ENCODE assay signal across 28 cellular contexts in genomic region chr19:32638625-32639024, GRCh38. TPM values are rescaled to one million over a fixed set of nuclear protein-coding genes. Genes with fewer than 3 reads are reported as not detected.
"Had no signal": no experiment of that assay in that cellular context is flagged by ENCODE, and none has a peak within 500 bp of the region (broad histone marks: within the 10 kb centered on the region; RNA-seq: fewer than 3 reads in every experiment).

No MANE protein-coding gene starts in this region.

- H3K4me1 ChIP-seq: colonic mucosa, esophagus muscularis mucosa, esophagus squamous epithelium, foreskin keratinocyte, gastrocnemius medialis, gastroesophageal sphincter, heart left ventricle, heart right ventricle had no signal

- ATAC-seq: effector memory CD8-positive, alpha-beta T cell; esophagus mucosa; foreskin keratinocyte; gastrocnemius medialis; gastroesophageal sphincter had no signal

- H3K27me3 ChIP-seq: colonic mucosa, dorsolateral prefrontal cortex, esophagus muscularis mucosa, esophagus squamous epithelium, foreskin keratinocyte, gastrocnemius medialis, gastroesophageal sphincter, heart left ventricle, heart right ventricle had no signal

- DNase-seq: colonic mucosa; cortex of kidney; dermis blood vessel endothelial cell; dorsolateral prefrontal cortex; effector CD4-positive, alpha-beta T cell; effector CD8-positive, alpha-beta T cell; effector memory CD4-positive, alpha-beta T cell; effector memory CD8-positive, alpha-beta T cell; endodermal cell; erythroblast; esophagus squamous epithelium; foreskin fibroblast; foreskin keratinocyte; foreskin melanocyte; gastrocnemius medialis; glutamatergic neuron; head of caudate nucleus; heart left ventricle; heart right ventricle had no signal

- H3K4me3 ChIP-seq: colonic mucosa, coronary artery, dorsolateral prefrontal cortex, esophagus muscularis mucosa, esophagus squamous epithelium, gastrocnemius medialis, gastroesophageal sphincter, heart left ventricle, heart right ventricle had no signal

- FAIRE-seq: colon, endometrium, endothelial cell of umbilical vein, frontal cortex had no signal

- H3K27ac ChIP-seq: colonic mucosa, coronary artery, dorsolateral prefrontal cortex, epithelial cell of prostate, esophagus muscularis mucosa, esophagus squamous epithelium, foreskin keratinocyte, gastrocnemius medialis, gastroesophageal sphincter, heart left ventricle, heart right ventricle had no signal

- H3K36me3 ChIP-seq: colonic mucosa had no signal

- H3K9me3 ChIP-seq: colonic mucosa, esophagus muscularis mucosa, esophagus squamous epithelium, gastrocnemius medialis, gastroesophageal sphincter, heart left ventricle, heart right ventricle had no signal

RNA-seq across cellular contexts. Expression of gene RGS9BP, which starts 37.0 kb away (rescaled TPM):
- total RNA-seq: endodermal cell had no signal
- polyA plus RNA-seq: endothelial cell of umbilical vein had no signal
